ENCODE assay signal across 14 cellular contexts in genomic region chr2:230335461-230335863, GRCh38. TPM values are rescaled to one million over a fixed set of nuclear protein-coding genes. Genes with fewer than 3 reads are reported as not detected.
DNase-seq lines count a peak whose midpoint lies in the region; ATAC-seq, FAIRE-seq and TF ChIP-seq lines count a peak whose summit lies in the region.
"Had no signal": no experiment of that assay in that cellular context is flagged by ENCODE, and none has a peak within 500 bp of the region (broad histone marks: within the 10 kb centered on the region; RNA-seq: fewer than 3 reads in every experiment).

No MANE protein-coding gene starts in this region.

- in situ Hi-C loops in GM12878 (cut with MboI): no loop called here

- peak overlapping the region in 1 of 2 experiments; percentile 42; a peak in 2 of 4 replicates for H3K27ac ChIP-seq in SK-N-SH (ENCODE audit: low read depth in 2 of 2, low read length in 1 of 2)
- H3K27ac ChIP-seq in GM12878 (ENCODE audit: control insufficient read depth, insufficient read depth): no peak overlapping the region
- H3K27ac ChIP-seq in H9 (ENCODE audit: insufficient read length, low read depth, low read length): no peak overlapping the region
- H3K27ac ChIP-seq: sigmoid colon had no signal

- TF ChIP-seq POLR2A in GM12878 (IDR thresholded peaks at IDR 0.05; ENCODE audit: low read depth, low read length): no peak

- WGBS in SK-N-SH (ENCODE audit: low lambda C conversion rate): 23% methylated on average over 3 of the region's 3 CpGs
- 97% methylated on average over 3 of the region's 3 CpGs for WGBS in GM12878 (ENCODE audit: insufficient coverage, insufficient replicate concordance, low lambda C conversion rate, missing lambda C conversion rate)
- WGBS in H9 (ENCODE audit: extremely low coverage, insufficient read length, low lambda C conversion rate): no CpG with 5 or more reads among the region's 3 CpGs

- no peak for ATAC-seq in GM12878
- ATAC-seq in HG03108 (IDR thresholded peaks at IDR 0.05; ENCODE audit: unreplicated experiment): no peak
- no peak for ATAC-seq in HG03439 (IDR thresholded peaks at IDR 0.05; ENCODE audit: unreplicated experiment)

- no peak overlapping the region for H4K5ac ChIP-seq in H9 (ENCODE audit: insufficient read length, low read depth, low read length)

- H3K4me2 ChIP-seq in SK-N-SH: peak overlapping the region; percentile 11
- H3K4me2 ChIP-seq in GM12878 (ENCODE audit: control insufficient read depth, insufficient read depth): 0 out of 2 replicates have a peak overlapping the region, but pooled peaks have one; percentile 30
- H3K4me2 ChIP-seq in H9 (ENCODE audit: insufficient read depth, insufficient read length, low read length): no peak overlapping the region

- H3F3A ChIP-seq in SK-N-SH (replicated peaks; ENCODE audit: insufficient read depth): peaks cover 6% of the 10 kb centered on the region

- no peak overlapping the region for H2BK20ac ChIP-seq in H9 (ENCODE audit: low read depth, low read length, poor library complexity, severe bottlenecking)

- peaks cover 4% of the 10 kb centered on the region for H3K9me3 Mint-ChIP-seq in osteocyte (ENCODE audit: unreplicated experiment)
- H3K9me3 Mint-ChIP-seq in H9: peaks cover 0 to 6% of the 10 kb centered on the region in 2 experiments; a peak in 1 of 5 replicates

- H3K36me3 ChIP-seq in SK-N-SH (replicated peaks in 1 of 2; ENCODE audit: control insufficient read depth in 1 of 2, insufficient read depth in 2 of 2, low read length in 1 of 2) (peaks cover 2 to 10% of the 10 kb centered on the region in 2 experiments), GM12878 (ENCODE audit: control insufficient read depth in 2 of 2, insufficient read depth in 2 of 2, low read length in 1 of 2) (peaks cover 0 to 10% of the 10 kb centered on the region in 2 experiments; a peak in 2 of 4 replicates)

- H3K18ac ChIP-seq in H9 (ENCODE audit: insufficient read length, low read depth, low read length): no peak overlapping the region

- H4K20me1 ChIP-seq in SK-N-SH (ENCODE audit: insufficient read depth) (no peaks in the 10 kb centered on the region), GM12878 (ENCODE audit: control insufficient read depth, insufficient read depth) (no peaks in the 10 kb centered on the region), H9 (ENCODE audit: control insufficient read depth, insufficient read depth, insufficient read length) (no peaks in the 10 kb centered on the region)

- no peaks in the 10 kb centered on the region for H3K23me2 ChIP-seq in H9 (ENCODE audit: insufficient read length, low read depth, low read length, poor library complexity, severe bottlenecking)

- POLR2A ChIA-PET in SK-N-SH (lab: Yijun Ruan, JAX): no interaction called here
- POLR2A ChIA-PET in GM12878 (lab: Charles Lee): no interaction called here

- TF ChIP-seq CTCF in SK-N-SH (IDR thresholded peaks at IDR 0.05) (no peak), GM12878 (IDR thresholded peaks at IDR 0.05 in 2 of 3, conservative IDR thresholded peaks at IDR 0.05 in 1 of 3; ENCODE audit: control insufficient read depth in 2 of 3, extremely low read depth in 1 of 3, insufficient read depth in 1 of 3, low read depth in 3 of 3, low read length in 3 of 3) (no peak), osteocyte (IDR thresholded peaks at IDR 0.05) (no peak), H9 (conservative IDR thresholded peaks at IDR 0.05) (no peak)

- H2AFZ ChIP-seq in SK-N-SH (ENCODE audit: low read depth) (peak overlapping the region; percentile 5; the same call in 1 of the 2 replicates), GM12878 (ENCODE audit: control insufficient read depth, low read depth, low read length) (no peak overlapping the region), H9 (ENCODE audit: low read length) (no peak overlapping the region)

- no peak overlapping the region for H3K23ac ChIP-seq in H9 (ENCODE audit: insufficient read length, low read depth, low read length)

- H3K4me1 ChIP-seq in SK-N-SH (ENCODE audit: control insufficient read depth in 1 of 2, insufficient read depth in 2 of 2, low read depth in 1 of 2, low read length in 1 of 2) (0 out of 4 replicates have a peak, but pooled peaks cover 0 to 7% of the 10 kb centered on the region in 2 experiments), GM12878 (ENCODE audit: control insufficient read depth, insufficient read depth, low read length) (no peaks in the 10 kb centered on the region), H9 (ENCODE audit: insufficient read depth, low read length) (no peaks in the 10 kb centered on the region)
- H3K4me1 ChIP-seq: sigmoid colon, testis had no signal

- H2BK12ac ChIP-seq in H9 (ENCODE audit: insufficient read length, low read depth, low read length): no peak overlapping the region

- no peak overlapping the region for H4K91ac ChIP-seq in H9 (ENCODE audit: insufficient read length, low read depth, low read length)

- H2BK5ac ChIP-seq in H9 (ENCODE audit: insufficient read length, low read length): no peak overlapping the region

- no peak overlapping the region for H2AK5ac ChIP-seq in H9 (ENCODE audit: insufficient read length, low read length)

- H3K9me3 ChIP-seq in SK-N-SH: no peaks in the 10 kb centered on the region
- H3K9me3 ChIP-seq in GM12878 (replicated peaks; ENCODE audit: control insufficient read depth, insufficient read depth, low read length): peaks cover 2% of the 10 kb centered on the region
- no peaks in the 10 kb centered on the region for H3K9me3 ChIP-seq in H9 (ENCODE audit: control insufficient read depth, low read depth, low read length)
- H3K9me3 ChIP-seq: sigmoid colon, testis had no signal

- H3K79me2 ChIP-seq in SK-N-SH (ENCODE audit: insufficient read depth) (peaks cover 60% of the 10 kb centered on the region), GM12878 (ENCODE audit: control insufficient read depth, insufficient read depth, low read length) (peaks cover 2% of the 10 kb centered on the region), H9 (ENCODE audit: insufficient read depth, low read length) (no peaks in the 10 kb centered on the region)

- no peak overlapping the region for H3K4me3 ChIP-seq in SK-N-SH (ENCODE audit: low read depth in 2 of 2, low read length in 1 of 2)
- no peak overlapping the region for H3K4me3 ChIP-seq in GM12878
- H3K4me3 ChIP-seq: sigmoid colon, testis had no signal

- no peak overlapping the region for H2BK15ac ChIP-seq in H9 (ENCODE audit: low read depth, low read length)

- peaks cover 14% of the 10 kb centered on the region for H3K4me1 Mint-ChIP-seq in osteocyte (ENCODE audit: unreplicated experiment)
- peaks cover 0 to 4% of the 10 kb centered on the region in 2 experiments; a peak in 3 of 4 replicates for H3K4me1 Mint-ChIP-seq in H9

- H3K27me3 ChIP-seq in SK-N-SH (ENCODE audit: insufficient read depth) (no peaks in the 10 kb centered on the region), GM12878 (replicated peaks in 1 of 2; ENCODE audit: control insufficient read depth in 2 of 2, insufficient read depth in 2 of 2, low read length in 1 of 2) (no peaks in the 10 kb centered on the region), H9 (ENCODE audit: insufficient read depth, low read length) (no peaks in the 10 kb centered on the region)
- H3K27me3 ChIP-seq: sigmoid colon, testis had no signal

- H3T11ph ChIP-seq in H9 (ENCODE audit: low read length): no peak overlapping the region

- no TSS peak for BruUV-seq in GM12878 (replicated peaks; lab: Mats Ljungman, UMichigan)

- H3K79me1 ChIP-seq in H9 (ENCODE audit: insufficient read depth, low read depth, low read length, poor library complexity, severe bottlenecking): no peaks in the 10 kb centered on the region

- intact Hi-C loops in GM12878 (cut with micrococcal nuclease; ENCODE audit: unreplicated experiment): no loop called here

- FAIRE-seq in GM12878 (lab: Jason Lieb, UNC): no peak
- FAIRE-seq: GM18507 had no signal

- H4K8ac ChIP-seq in H9 (replicated peaks; ENCODE audit: insufficient read length, low read depth, low read length): no peak overlapping the region

- H3K9ac ChIP-seq in SK-N-SH: no peak overlapping the region
- H3K9ac ChIP-seq in GM12878 (ENCODE audit: control insufficient read depth, insufficient read depth, low read length): no peak overlapping the region
- H3K9ac ChIP-seq in H9 (ENCODE audit: extremely low read depth, insufficient read length, low read length): no peak overlapping the region

- H3K36me3 Mint-ChIP-seq in osteocyte (ENCODE audit: unreplicated experiment) (peaks cover 42% of the 10 kb centered on the region), H9 (ENCODE audit: insufficient read depth in 1 of 3, low read depth in 3 of 3) (no peaks in the 10 kb centered on the region)

- SMC1A ChIA-PET in GM12878 (lab: Charles Lee; ENCODE audit: uncharacterized antibody, unreplicated experiment): interaction anchor here (0.9 kb wide), 1 partner anchor 10 kb away, joined by 3 read pairs; no protein-coding TSS in a partner anchor

- RAD21 ChIA-PET in GM12878 (lab: Charles Lee; ENCODE audit: unreplicated experiment): no interaction called here

- H3K14ac ChIP-seq in H9 (ENCODE audit: insufficient read depth, low read length): no peak overlapping the region

- H3K4me3 Mint-ChIP-seq in osteocyte (ENCODE audit: unreplicated experiment) (no peak overlapping the region), H9 (no peak overlapping the region)
- H3K4me3 Mint-ChIP-seq: CD14-positive monocyte had no signal

- H3K27me3 Mint-ChIP-seq in osteocyte (ENCODE audit: unreplicated experiment) (no peaks in the 10 kb centered on the region), H9 (ENCODE audit: low read depth) (no peaks in the 10 kb centered on the region)

- H3K56ac ChIP-seq in H9 (ENCODE audit: insufficient read length, low read depth, low read length): no peak overlapping the region

- H2BK120ac ChIP-seq in H9 (ENCODE audit: low read depth, low read length, poor library complexity, severe bottlenecking): no peak overlapping the region

- DNase-seq in EH (ENCODE audit: low read depth) (peak; percentile 51), SK-N-SH (no peak), GM12878 (ENCODE audit: low read depth, low spot score) (no peak), osteocyte (ENCODE audit: extremely low spot score, unreplicated experiment) (no peak), H9 (no peak)
- DNase-seq: aorta, GDM1, NCI-H1048, sigmoid colon, testis had no signal

- CTCF ChIA-PET in SK-N-SH (lab: Yijun Ruan, JAX) (no interaction called here), GM12878 (lab: Yijun Ruan, JAX) (no interaction called here)

- H3K27ac Mint-ChIP-seq in osteocyte (ENCODE audit: unreplicated experiment) (peak overlapping the region; percentile 36), H9 (no peak overlapping the region)

- no peak for TF ChIP-seq RAD21 in SK-N-SH (IDR thresholded peaks at IDR 0.05; ENCODE audit: low read length)
- TF ChIP-seq RAD21 in GM12878 (IDR thresholded peaks at IDR 0.05; ENCODE audit: insufficient read depth, low read depth, low read length): no peak

- H3K9me2 ChIP-seq in SK-N-SH: no peaks in the 10 kb centered on the region

- TF ChIP-seq EP300 in SK-N-SH (IDR thresholded peaks at IDR 0.05; ENCODE audit: borderline replicate concordance in 1 of 2, low read depth in 1 of 2, low read length in 1 of 2) (no peak), GM12878 (IDR thresholded peaks at IDR 0.05; ENCODE audit: borderline replicate concordance in 1 of 2, control insufficient read depth in 1 of 2, low read depth in 2 of 2, low read length in 2 of 2) (no peak)

- H3K4ac ChIP-seq in H9 (ENCODE audit: low read depth, low read length): no peak overlapping the region

RNA-seq across cellular contexts. Expression of gene SP140L, which starts 8.5 kb away (rescaled TPM):
- polyA plus RNA-seq in SK-N-SH (2012; rRNA removed) (13.5 and 18.0 TPM in 2 replicates), GM12878 (2011; rRNA removed) (25.6 and 33.0 TPM in 2 replicates), GM12878 (2014; fragmentation: Illumina TruSeq; extraction: Trizol) (28.6 and 28.7 TPM in 2 replicates), GM12878 (2014; fragmentation: Nextera tagmentation; extraction: Ambion mirVana) (1 to 10 TPM; 4.7 to 6.1 TPM), GM12878 (2014; rRNA removed) (17.0 and 18.3 TPM in 2 replicates), GM12878 (2016; fragmentation: Nextera tagmentation; extraction: Ambion mirVana) (10 to 100 TPM; 10.4 to 12.9 TPM)
- 11.7 and 13.1 TPM in 2 replicates for polyA plus RNA-seq in SK-N-SH (2012; cell fraction: cytosol; rRNA removed)
- polyA plus RNA-seq in SK-N-SH (2012; cell fraction: nucleus; rRNA removed): 22.2 and 44.3 TPM in 2 replicates
- total RNA-seq in GM12878 (2013; cell fraction: nucleolus; rRNA removed): 157 and 182 TPM in 2 replicates
- total RNA-seq in GM12878 (2014; rRNA removed) (12.5 and 13.3 TPM in 2 replicates), GM12878 (2014; rRNA removed; fragmentation: Illumina TruSeq; extraction: Trizol) (21.1 and 21.4 TPM in 2 replicates), GM12878 (2021) (17.3 and 18.5 TPM in 2 replicates), osteocyte (24.2 and 25.9 TPM in 2 replicates), H9 (2021) (1.3 and 1.9 TPM in 2 replicates)
- 16.1 TPM for polyA plus RNA-seq in GM12878 (2011; ENCODE audit: low read depth)
- polyA plus RNA-seq in GM12878 (2011; cell fraction: cytosol; rRNA removed): 15.0 and 16.0 TPM in 2 replicates
- 75.2 and 83.6 TPM in 2 replicates for polyA plus RNA-seq in GM12878 (2011; cell fraction: nucleus; rRNA removed)
- polyA plus RNA-seq in GM12878 (2012): 21.2 TPM in 2 replicates
- polyA minus RNA-seq in GM12878 (2011; rRNA and poly(A)+ RNA removed): 20.6 and 21.0 TPM in 2 replicates
- 5.4 and 9.1 TPM in 2 replicates for polyA minus RNA-seq in GM12878 (2011; cell fraction: cytosol; rRNA and poly(A)+ RNA removed)
- polyA minus RNA-seq in GM12878 (2011; cell fraction: nucleus; rRNA and poly(A)+ RNA removed): 36.1 and 55.1 TPM in 2 replicates
